ENCODE assay signal across 31 cellular contexts in genomic region chr7:82209200-82209599, GRCh38.
"Had no signal": no experiment of that assay in that cellular context is flagged by ENCODE, and none has a peak within 500 bp of the region (broad histone marks: within the 10 kb centered on the region; RNA-seq: fewer than 3 reads in every experiment).

No MANE protein-coding gene starts in this region.

- H3K36me3 Mint-ChIP-seq: activated CD4-positive, alpha-beta memory T cell treated with anti-CD3 and anti-CD28 coated beads for 36 hours; activated naive CD8-positive, alpha-beta T cell treated with anti-CD3 and anti-CD28 coated beads for 36 hours; memory B cell; naive thymus-derived CD4-positive, alpha-beta T cell had no signal

- FAIRE-seq: endothelial cell of umbilical vein, TTC549 had no signal

- H3K27me3 Mint-ChIP-seq: activated CD4-positive, alpha-beta memory T cell treated with anti-CD3 and anti-CD28 coated beads for 36 hours; activated CD4-positive, alpha-beta T cell treated with anti-CD3 and anti-CD28 coated beads, Interleukin-2, amount 10 ng/mL, durations not matched to agents 24 days and 14 days; activated naive CD8-positive, alpha-beta T cell treated with anti-CD3 and anti-CD28 coated beads for 36 hours; effector memory CD8-positive, alpha-beta T cell; memory B cell; naive thymus-derived CD4-positive, alpha-beta T cell; stimulated activated naive CD8-positive, alpha-beta T cell treated with anti-CD3 and anti-CD28 coated beads, Interleukin-15, Interleukin-2, amounts not matched to agents 100 ng/mL and 50 ng/mL, for 24 hours had no signal

- H3K9me3 ChIP-seq: ascending aorta, heart left ventricle, thyroid gland, upper lobe of left lung had no signal

- H3K27me3 ChIP-seq: ascending aorta, brain microvascular endothelial cell, heart left ventricle, thyroid gland, upper lobe of left lung had no signal

- ATAC-seq: activated CD4-positive, CD25-positive, alpha-beta regulatory T cell treated with anti-CD3 and anti-CD28 coated beads, Interleukin-2, amount 50 U/mL, for 24 hours; effector memory CD8-positive, alpha-beta T cell; heart left ventricle; naive thymus-derived CD4-positive, alpha-beta T cell; sciatic nerve had no signal

- H3K4me1 Mint-ChIP-seq: activated CD4-positive, alpha-beta T cell treated with anti-CD3 and anti-CD28 coated beads, Interleukin-2, amount 10 ng/mL, durations not matched to agents 24 days and 14 days; activated naive CD8-positive, alpha-beta T cell treated with anti-CD3 and anti-CD28 coated beads for 36 hours; memory B cell; naive thymus-derived CD4-positive, alpha-beta T cell had no signal

- H3K36me3 ChIP-seq: ascending aorta, brain microvascular endothelial cell, heart left ventricle, thyroid gland, upper lobe of left lung, WERI-Rb-1 had no signal

- H3K4me3 ChIP-seq: ascending aorta, heart left ventricle, skin epidermis, thyroid gland, upper lobe of left lung had no signal

- H3K9me3 Mint-ChIP-seq: activated CD4-positive, alpha-beta T cell treated with anti-CD3 and anti-CD28 coated beads, Interleukin-2, amount 10 ng/mL, durations not matched to agents 24 days and 14 days; activated naive CD4-positive, alpha-beta T cell treated with anti-CD3 and anti-CD28 coated beads for 36 hours; activated naive CD8-positive, alpha-beta T cell treated with anti-CD3 and anti-CD28 coated beads for 36 hours; activated T-helper 1 cell treated with anti-CD3 and anti-CD28 coated beads, Interleukin-12 subunit alpha, Interleukin-12 subunit beta, Interleukin-2, Interleukin-4 antibody, amounts not matched to agents 30 ng/mL and 10 ng/mL and 1 ng/mL, durations not matched to agents 14 hours and 24 hours and 36 hours; memory B cell; stimulated activated naive CD8-positive, alpha-beta T cell treated with anti-CD3 and anti-CD28 coated beads, Interleukin-15, Interleukin-2, amounts not matched to agents 100 ng/mL and 50 ng/mL, for 24 hours; T-helper 1 cell treated with Interleukin-12 subunit alpha and Interleukin-12 subunit beta and Interleukin-4 antibody, amounts not matched to agents 30 μg/mL and 1 μg/mL, for 36 hours had no signal

- DNase-seq: activated CD4-positive, alpha-beta memory T cell treated with anti-CD3 and anti-CD28 coated beads for 36 hours; activated CD4-positive, alpha-beta T cell treated with anti-CD3 and anti-CD28 coated beads, Interleukin-2, amount 10 ng/mL, durations not matched to agents 24 days and 14 days; activated CD8-positive, alpha-beta memory T cell treated with anti-CD3 and anti-CD28 coated beads, Interleukin-2, amount 50 U/mL, for 4 hours; activated effector memory CD4-positive, alpha-beta T cell treated with anti-CD3 and anti-CD28 coated beads, Interleukin-2, amount 50 U/mL, for 16 hours; activated naive CD4-positive, alpha-beta T cell treated with anti-CD3 and anti-CD28 coated beads for 36 hours; activated naive CD8-positive, alpha-beta T cell treated with anti-CD3 and anti-CD28 coated beads for 36 hours; activated T-cell treated with anti-CD3 and anti-CD28 coated beads, Interleukin-2, amount 50 U/mL, for 1 hour; brain microvascular endothelial cell; cortex of kidney; effector memory CD8-positive, alpha-beta T cell; heart left ventricle; hypothalamus; midbrain; naive thymus-derived CD4-positive, alpha-beta T cell; retina; stimulated activated CD4-positive, alpha-beta T cell treated with anti-CD3 and anti-CD28 coated beads, Interleukin-12 subunit alpha, Interleukin-12 subunit beta, amount 100 ng/mL, for 4 hours; stimulated activated CD4-positive, alpha-beta T cell treated with anti-CD3 and anti-CD28 coated beads, Interleukin-4, amount 100 ng/mL, for 1 hour; T-helper 9 cell; thyroid gland; upper lobe of left lung; WERI-Rb-1 had no signal

- H3K27ac Mint-ChIP-seq: activated CD4-positive, alpha-beta memory T cell treated with anti-CD3 and anti-CD28 coated beads for 36 hours; activated CD4-positive, alpha-beta T cell treated with anti-CD3 and anti-CD28 coated beads, Interleukin-2, amount 10 ng/mL, durations not matched to agents 24 days and 14 days; activated naive CD4-positive, alpha-beta T cell treated with anti-CD3 and anti-CD28 coated beads for 36 hours; activated naive CD8-positive, alpha-beta T cell treated with anti-CD3 and anti-CD28 coated beads for 36 hours; activated T-helper 1 cell treated with anti-CD3 and anti-CD28 coated beads, Interleukin-12 subunit alpha, Interleukin-12 subunit beta, Interleukin-2, Interleukin-4 antibody, amounts not matched to agents 30 ng/mL and 10 ng/mL and 1 ng/mL, durations not matched to agents 14 hours and 24 hours and 36 hours; effector memory CD8-positive, alpha-beta T cell; memory B cell; naive thymus-derived CD4-positive, alpha-beta T cell; stimulated activated naive CD8-positive, alpha-beta T cell treated with anti-CD3 and anti-CD28 coated beads, Interleukin-15, Interleukin-2, amounts not matched to agents 100 ng/mL and 50 ng/mL, for 24 hours; T-helper 1 cell treated with Interleukin-12 subunit alpha and Interleukin-12 subunit beta and Interleukin-4 antibody, amounts not matched to agents 30 μg/mL and 1 μg/mL, for 36 hours had no signal

- H3K4me1 ChIP-seq: ascending aorta, upper lobe of left lung had no signal

- H3K27ac ChIP-seq: ascending aorta, brain microvascular endothelial cell, heart left ventricle, skin epidermis, thyroid gland, upper lobe of left lung, WERI-Rb-1 had no signal

- H3K4me3 Mint-ChIP-seq: activated CD4-positive, alpha-beta memory T cell treated with anti-CD3 and anti-CD28 coated beads for 36 hours; activated CD4-positive, alpha-beta T cell treated with anti-CD3 and anti-CD28 coated beads, Interleukin-2, amount 10 ng/mL, durations not matched to agents 24 days and 14 days; activated naive CD4-positive, alpha-beta T cell treated with anti-CD3 and anti-CD28 coated beads for 36 hours; activated naive CD8-positive, alpha-beta T cell treated with anti-CD3 and anti-CD28 coated beads for 36 hours; activated T-helper 1 cell treated with anti-CD3 and anti-CD28 coated beads, Interleukin-12 subunit alpha, Interleukin-12 subunit beta, Interleukin-2, Interleukin-4 antibody, amounts not matched to agents 30 ng/mL and 10 ng/mL and 1 ng/mL, durations not matched to agents 14 hours and 24 hours and 36 hours; effector memory CD8-positive, alpha-beta T cell; memory B cell; naive thymus-derived CD4-positive, alpha-beta T cell; stimulated activated naive CD8-positive, alpha-beta T cell treated with anti-CD3 and anti-CD28 coated beads, Interleukin-15, Interleukin-2, amounts not matched to agents 100 ng/mL and 50 ng/mL, for 24 hours; T-helper 1 cell treated with Interleukin-12 subunit alpha and Interleukin-12 subunit beta and Interleukin-4 antibody, amounts not matched to agents 30 μg/mL and 1 μg/mL, for 36 hours had no signal
